ENCODE assay signal across 8 cellular contexts in genomic region chr17:4143563-4144410, GRCh38. TPM values are rescaled to one million over a fixed set of nuclear protein-coding genes. Genes with fewer than 3 reads are reported as not detected.
DNase-seq lines count a peak whose midpoint lies in the region; ATAC-seq and TF ChIP-seq lines count a peak whose summit lies in the region.

No MANE protein-coding gene starts in this region.

- H3K36me3 ChIP-seq in adipocyte (ENCODE audit: control insufficient read depth, insufficient read depth, low read length, severe bottlenecking) (peaks cover 6% of the 10 kb centered on the region), parathyroid adenoma (ENCODE audit: control insufficient read depth, insufficient read depth, low read length) (no peaks in the 10 kb centered on the region), tibial artery (peaks cover 0 to 8% (median 0%) of the 10 kb centered on the region in 3 donors)

- H2AFZ ChIP-seq in parathyroid adenoma: peak overlapping the region; percentile 100

- no peak for TF ChIP-seq CTCF in GM12864 (IDR thresholded peaks at IDR 0.05; ENCODE audit: low read depth, low read length, missing control alignments)
- no peak for TF ChIP-seq CTCF in parathyroid adenoma (IDR thresholded peaks at IDR 0.05)
- peak in 1 of 2 experiments; percentile 15 for TF ChIP-seq CTCF in tibial artery (IDR thresholded peaks at IDR 0.05)

- H3K27ac ChIP-seq in parathyroid adenoma: peak overlapping the region; percentile 99
- H3K27ac ChIP-seq in tibial artery: peak overlapping the region; percentile 98 to 99

- peaks cover 32% of the 10 kb centered on the region for H3K4me1 ChIP-seq in adipocyte (ENCODE audit: control insufficient read depth, insufficient read depth, low read length)
- peaks cover 16% of the 10 kb centered on the region for H3K4me1 ChIP-seq in parathyroid adenoma
- peaks cover 0 to 43% (median 33%) of the 10 kb centered on the region in 4 donors for H3K4me1 ChIP-seq in tibial artery

- peak overlapping the region; percentile 99 for H3K9ac ChIP-seq in adipocyte (ENCODE audit: low read length)
- H3K9ac ChIP-seq in parathyroid adenoma: peak overlapping the region; percentile 98

- DNase-seq in GM12864 (ENCODE audit: low read depth): peak; percentile 79
- DNase-seq in NCI-H128 (lab: John Stamatoyannopoulos, UW; ENCODE audit: unreplicated experiment): peak; percentile 52
- peak; percentile 93 for DNase-seq in SW480 (ENCODE audit: low spot score)
- peak; percentile 96 for DNase-seq in adipocyte (ENCODE audit: low read depth)
- peak; percentile 95 for DNase-seq in cardiac septum (ENCODE audit: low spot score)
- peak; percentile 92 to 93 for DNase-seq in tibial artery

- H3K27me3 ChIP-seq in adipocyte (replicated peaks; ENCODE audit: control insufficient read depth, insufficient read depth, low read length) (no peaks in the 10 kb centered on the region), parathyroid adenoma (ENCODE audit: control insufficient read depth, insufficient read depth, low read length) (no peaks in the 10 kb centered on the region), tibial artery (no peaks in the 10 kb centered on the region)

- H3K4me2 ChIP-seq in parathyroid adenoma (ENCODE audit: low read length): peak overlapping the region; percentile 68

- H3K9me3 ChIP-seq in adipocyte (ENCODE audit: control insufficient read depth, low read length) (no peaks in the 10 kb centered on the region), parathyroid adenoma (ENCODE audit: control insufficient read depth, low read length) (no peaks in the 10 kb centered on the region), tibial artery (no peaks in the 10 kb centered on the region)

- intact Hi-C loops in cardiac septum (cut with DNase I): loop anchor here (5.0 kb wide), 1 partner anchor 224 kb away; the partner anchor contains the start of gene UBE2G1
- intact Hi-C loops in tibial artery (cut with DNase I; ENCODE audit: low total_unique reads): no loop called here

- H3K79me2 ChIP-seq in parathyroid adenoma: peaks cover 40% of the 10 kb centered on the region

- peak; percentile 62 for ATAC-seq in HG02678 (IDR thresholded peaks at IDR 0.05; ENCODE audit: unreplicated experiment)

- H3K4me3 ChIP-seq in GM12864 (ENCODE audit: low read depth, low read length) (peak overlapping the region; percentile 87), adipocyte (ENCODE audit: low read length) (peak overlapping the region; percentile 95), parathyroid adenoma (ENCODE audit: low read depth, low read length) (peak overlapping the region; percentile 88), tibial artery (peak overlapping the region; percentile 91 to 98)

RNA-seq across cellular contexts. Expression of gene CYB5D2, which starts 0.8 kb away (rescaled TPM):
- total RNA-seq in cardiac septum: 11.1 TPM

RNA-seq across cellular contexts. Expression of gene ZZEF1, which starts 1.0 kb away (rescaled TPM):
- 36.9 TPM for total RNA-seq in cardiac septum

Comparison
In these comparisons a context has a peak if more than half of its experiments do, and no peak if none do; other contexts are left out.
1. Peak in every context shown above with its lines: DNase-seq, ATAC-seq, H3K4me3 ChIP-seq and H3K27ac ChIP-seq.